In genomic region chr1:47578026-47578861, GRCh38 we compare ENCODE assay signal across 13 cellular contexts.
DNase-seq lines count a peak whose midpoint lies in the region; ATAC-seq, FAIRE-seq and TF ChIP-seq lines count a peak whose summit lies in the region.
"Had no signal": no experiment of that assay in that cellular context is flagged by ENCODE, and none has a peak within 500 bp of the region (broad histone marks: within the 10 kb centered on the region; RNA-seq: fewer than 3 reads in every experiment).

No MANE protein-coding gene starts in this region.

- no peak for TF ChIP-seq EP300 in H1 (IDR thresholded peaks at IDR 0.05; ENCODE audit: borderline replicate concordance in 1 of 2, low read depth in 2 of 2, low read length in 2 of 2)

- no peaks in the 10 kb centered on the region for H4K20me1 ChIP-seq in H1 (replicated peaks in 1 of 2; ENCODE audit: control insufficient read depth in 1 of 2, insufficient read depth in 2 of 2, low read length in 2 of 2)

- no peak overlapping the region for H3K14ac ChIP-seq in H1 (ENCODE audit: insufficient read length)
- H3K14ac ChIP-seq in mesenchymal stem cell (ENCODE audit: low read length in 2 of 2): no peak overlapping the region
- H3K14ac ChIP-seq in trophoblast cell (ENCODE audit: low read length): no peak overlapping the region

- no peak overlapping the region for H2BK5ac ChIP-seq in H1 (ENCODE audit: low read depth, low read length)
- H2BK5ac ChIP-seq in mesenchymal stem cell (ENCODE audit: low read depth, low read length, poor library complexity, severe bottlenecking): no peak overlapping the region
- H2BK5ac ChIP-seq in trophoblast cell (ENCODE audit: low read depth, low read length, poor library complexity): no peak overlapping the region

- 92% methylated on average over 22 of the region's 22 CpGs; no CpG with 5 or more reads in 1 of the 2 experiments for WGBS in H1 (ENCODE audit: extremely low coverage in 1 of 2, insufficient coverage in 1 of 2, insufficient read length in 1 of 2, insufficient replicate concordance in 2 of 2, low coverage in 1 of 2, low lambda C conversion rate in 2 of 2, missing lambda C conversion rate in 1 of 2), 2 experiments
- WGBS in mesenchymal stem cell: 10% methylated on average over 22 of the region's 22 CpGs
- 35 to 40% methylated on average over 21 to 22 of the region's 22 CpGs for WGBS in testis, 2 donors
- no CpG with 5 or more reads among the region's 22 CpGs for WGBS in trophoblast cell (ENCODE audit: extremely low coverage, insufficient coverage, insufficient read length)

- TF ChIP-seq POLR2A in H1 (IDR thresholded peaks at IDR 0.05; ENCODE audit: control extremely low read depth in 1 of 2, low read depth in 2 of 2, low read length in 2 of 2): no peak
- no peak for TF ChIP-seq POLR2A in testis (IDR thresholded peaks at IDR 0.05)
- no peak for TF ChIP-seq POLR2A in H54 (IDR thresholded peaks at IDR 0.05; ENCODE audit: low read depth, low read length)

- TF ChIP-seq CTCF in H1 (IDR thresholded peaks at IDR 0.05; ENCODE audit: control extremely low read depth in 1 of 3, insufficient read depth in 1 of 3, low read depth in 1 of 3, low read length in 3 of 3): no peak
- TF ChIP-seq CTCF in testis (IDR thresholded peaks at IDR 0.05): no peak

- H2BK120ac ChIP-seq in H1 (replicated peaks; ENCODE audit: low read depth, low read length) (no peak overlapping the region), mesenchymal stem cell (ENCODE audit: low read depth, low read length) (no peak overlapping the region), trophoblast cell (ENCODE audit: insufficient read depth, low read length, poor library complexity) (no peak overlapping the region)

- POLR2A ChIA-PET in H1 (lab: Charles Lee; ENCODE audit: partially characterized antibody): no interaction called here

- peak overlapping the region; percentile 71; the same call in 1 of the 2 replicates for H2BK12ac ChIP-seq in H1 (ENCODE audit: low read depth, low read length)
- H2BK12ac ChIP-seq in mesenchymal stem cell (ENCODE audit: low read length in 2 of 2): no peak overlapping the region
- H2BK12ac ChIP-seq in trophoblast cell (ENCODE audit: low read length): no peak overlapping the region

- no peaks in the 10 kb centered on the region for H3K36me3 Mint-ChIP-seq in activated T-cell treated with anti-CD3 and anti-CD28 coated beads, Interleukin-2, amount 50 U/mL, for 4 hours (ENCODE audit: insufficient read depth)

- H3K79me2 ChIP-seq in H1 (ENCODE audit: control insufficient read depth in 1 of 2, insufficient read depth in 2 of 2, low read length in 2 of 2) (no peaks in the 10 kb centered on the region), trophoblast cell (ENCODE audit: control insufficient read depth, insufficient read depth, low read length, poor library complexity) (no peaks in the 10 kb centered on the region)

- no peak overlapping the region for H2AK5ac ChIP-seq in H1 (ENCODE audit: low read depth, low read length)
- H2AK5ac ChIP-seq in mesenchymal stem cell (ENCODE audit: low read length, severe bottlenecking): no peak overlapping the region
- no peak overlapping the region for H2AK5ac ChIP-seq in trophoblast cell (ENCODE audit: low read length)

- H3K27ac ChIP-seq in H1 (ENCODE audit: low read depth, low read length): no peak overlapping the region
- H3K27ac ChIP-seq in mesenchymal stem cell (ENCODE audit: low read length, poor library complexity, severe bottlenecking): no peak overlapping the region
- H3K27ac ChIP-seq in testis: peak overlapping the region in 1 of 2 donors; percentile 15
- H3K27ac ChIP-seq in trophoblast cell (ENCODE audit: low read depth, low read length): no peak overlapping the region
- H3K27ac ChIP-seq: epithelial cell of prostate had no signal

- H4K8ac ChIP-seq in H1 (ENCODE audit: extremely low read depth, insufficient read depth, low read length): no peak overlapping the region; the same call in 1 of the 2 replicates
- no peak overlapping the region for H4K8ac ChIP-seq in mesenchymal stem cell (ENCODE audit: low read length)
- no peak overlapping the region for H4K8ac ChIP-seq in trophoblast cell (ENCODE audit: low read depth, low read length)

- H3K9me3 ChIP-seq in H1 (ENCODE audit: insufficient read depth in 2 of 2, low read depth in 1 of 2, low read length in 1 of 2) (no peaks in the 10 kb centered on the region), mesenchymal stem cell (ENCODE audit: control insufficient read depth, low read length) (no peaks in the 10 kb centered on the region), testis (no peaks in the 10 kb centered on the region), trophoblast cell (ENCODE audit: insufficient read depth, low read depth, low read length) (no peaks in the 10 kb centered on the region)

- no peak overlapping the region for H3K4me3 Mint-ChIP-seq in activated T-cell treated with anti-CD3 and anti-CD28 coated beads, Interleukin-2, amount 50 U/mL, for 4 hours

- H3K79me1 ChIP-seq in H1 (ENCODE audit: low read depth, low read length) (no peaks in the 10 kb centered on the region), mesenchymal stem cell (replicated peaks; ENCODE audit: low read length, poor library complexity, severe bottlenecking) (no peaks in the 10 kb centered on the region), trophoblast cell (ENCODE audit: low read length) (no peaks in the 10 kb centered on the region)

- H3K9ac ChIP-seq in H1 (replicated peaks in 1 of 4; ENCODE audit: extremely low read depth in 1 of 4, low read depth in 3 of 4, low read length in 3 of 4): no peak overlapping the region
- H3K9ac ChIP-seq in mesenchymal stem cell (ENCODE audit: low read length): no peak overlapping the region
- H3K9ac ChIP-seq in trophoblast cell (ENCODE audit: low read length): no peak overlapping the region

- H3K4me1 Mint-ChIP-seq in activated T-cell treated with anti-CD3 and anti-CD28 coated beads, Interleukin-2, amount 50 U/mL, for 4 hours (ENCODE audit: low read depth): no peaks in the 10 kb centered on the region

- CTCF ChIA-PET in H1 (lab: Charles Lee; ENCODE audit: partially characterized antibody): interaction anchor here (0.7 to 6.6 kb wide), 12 partner anchors 8 to 160 kb away, joined by 3 to 43 read pairs (median 4); no protein-coding TSS in a partner anchor

- H3K4me1 ChIP-seq in H1 (replicated peaks in 1 of 4; ENCODE audit: control insufficient read depth in 3 of 4, insufficient read depth in 4 of 4, low read length in 3 of 4) (peaks cover 4 to 17% (median 9%) of the 10 kb centered on the region in 4 experiments), mesenchymal stem cell (ENCODE audit: control insufficient read depth, insufficient read depth, low read depth, low read length) (peaks cover 2% of the 10 kb centered on the region), testis (peaks cover 15% of the 10 kb centered on the region), trophoblast cell (ENCODE audit: control insufficient read depth in 1 of 2, insufficient read depth in 2 of 2, low read length in 2 of 2) (peaks cover 5 to 12% of the 10 kb centered on the region in 2 experiments)

- no peaks in the 10 kb centered on the region for H3K36me3 ChIP-seq in H1 (ENCODE audit: control insufficient read depth in 2 of 4, insufficient read depth in 4 of 4, low read length in 3 of 4)
- no peaks in the 10 kb centered on the region for H3K36me3 ChIP-seq in mesenchymal stem cell (ENCODE audit: control insufficient read depth in 1 of 2, insufficient read depth in 2 of 2, low read depth in 1 of 2, low read length in 2 of 2)
- H3K36me3 ChIP-seq in testis (ENCODE audit: low read depth, missing control alignments): no peaks in the 10 kb centered on the region
- H3K36me3 ChIP-seq in trophoblast cell (ENCODE audit: control insufficient read depth in 1 of 2, insufficient read depth in 2 of 2, low read length in 2 of 2): no peaks in the 10 kb centered on the region

- H2BK20ac ChIP-seq in H1 (ENCODE audit: low read length): no peak overlapping the region

- no peak overlapping the region for H4K12ac ChIP-seq in trophoblast cell (ENCODE audit: low read depth, low read length)

- no peaks in the 10 kb centered on the region for H3K27me3 ChIP-seq in H1 (replicated peaks in 1 of 4; ENCODE audit: control insufficient read depth in 3 of 4, extremely low read depth in 1 of 4, insufficient read depth in 3 of 4, low read length in 3 of 4)
- H3K27me3 ChIP-seq in mesenchymal stem cell (ENCODE audit: control insufficient read depth in 1 of 2, insufficient read depth in 1 of 2, low read length in 2 of 2): peaks cover 49 to 65% of the 10 kb centered on the region in 2 experiments
- no peaks in the 10 kb centered on the region for H3K27me3 ChIP-seq in testis
- H3K27me3 ChIP-seq in trophoblast cell (ENCODE audit: insufficient read depth, low read length): no peaks in the 10 kb centered on the region

- peaks cover 2% of the 10 kb centered on the region; the same call in 1 of the 2 replicates for H3K23me2 ChIP-seq in H1 (ENCODE audit: low read depth, low read length)

- H3K4ac ChIP-seq in H1 (replicated peaks; ENCODE audit: insufficient read length, low read depth, low read length) (no peak overlapping the region), mesenchymal stem cell (ENCODE audit: low read depth in 1 of 2, low read length in 2 of 2) (no peak overlapping the region), trophoblast cell (ENCODE audit: low read depth, low read length) (no peak overlapping the region)

- H3K23ac ChIP-seq in H1 (ENCODE audit: insufficient read length) (no peak overlapping the region), mesenchymal stem cell (ENCODE audit: low read length in 2 of 2) (no peak overlapping the region), trophoblast cell (ENCODE audit: low read length) (no peak overlapping the region)

- H3K56ac ChIP-seq in H1 (replicated peaks; ENCODE audit: insufficient read length, low read depth, low read length): no peak overlapping the region

- 0 out of 2 replicates have a peak overlapping the region, but pooled peaks have one; percentile 65 for H2AFZ ChIP-seq in H1 (ENCODE audit: low read length)
- H2AFZ ChIP-seq in mesenchymal stem cell (ENCODE audit: low read depth, low read length): no peak overlapping the region
- no peak overlapping the region for H2AFZ ChIP-seq in trophoblast cell (ENCODE audit: insufficient read depth, low read length, poor library complexity)

- no peaks in the 10 kb centered on the region for H3K9me3 Mint-ChIP-seq in activated T-cell treated with anti-CD3 and anti-CD28 coated beads, Interleukin-2, amount 50 U/mL, for 4 hours

- peaks cover 27% of the 10 kb centered on the region for H3K27me3 Mint-ChIP-seq in activated T-cell treated with anti-CD3 and anti-CD28 coated beads, Interleukin-2, amount 50 U/mL, for 4 hours (ENCODE audit: low read depth)

- no peak overlapping the region for H4K5ac ChIP-seq in H1 (ENCODE audit: insufficient read length, low read depth, low read length)

- H3K4me3 ChIP-seq in H1 (ENCODE audit: extremely low read depth in 1 of 4, insufficient read depth in 2 of 4, low read depth in 3 of 4, low read length in 4 of 4) (no peak overlapping the region), mesenchymal stem cell (ENCODE audit: insufficient read depth in 1 of 2, low read depth in 1 of 2, low read length in 2 of 2) (no peak overlapping the region), testis (no peak overlapping the region), trophoblast cell (ENCODE audit: low read depth, low read length) (no peak overlapping the region)

- no peak overlapping the region for H4K91ac ChIP-seq in H1 (replicated peaks; ENCODE audit: insufficient read length, low read length)
- no peak overlapping the region for H4K91ac ChIP-seq in mesenchymal stem cell (ENCODE audit: low read length)
- H4K91ac ChIP-seq in trophoblast cell (ENCODE audit: low read depth, low read length): no peak overlapping the region

- H3K18ac ChIP-seq in H1 (ENCODE audit: extremely low read depth, low read length) (0 out of 2 replicates have a peak overlapping the region, but pooled peaks have one; percentile 2), mesenchymal stem cell (ENCODE audit: low read depth in 1 of 2, low read length in 2 of 2) (peak overlapping the region in 1 of 2 experiments; percentile 10), trophoblast cell (ENCODE audit: low read length) (no peak overlapping the region)

- H3K4me2 ChIP-seq in H1 (ENCODE audit: insufficient read depth in 1 of 2, low read depth in 2 of 2, low read length in 2 of 2) (no peak overlapping the region), mesenchymal stem cell (ENCODE audit: low read length, poor library complexity, severe bottlenecking) (no peak overlapping the region), trophoblast cell (ENCODE audit: low read length) (no peak overlapping the region)

- TF ChIP-seq RAD21 in H1 (IDR thresholded peaks at IDR 0.05 in 1 of 2, conservative IDR thresholded peaks at IDR 0.05 in 1 of 2; ENCODE audit: low read depth in 2 of 2, low read length in 2 of 2): no peak

- FAIRE-seq in H1 (lab: Jason Lieb, UNC) (no peak), H54 (lab: Jason Lieb, UNC) (no peak)
- FAIRE-seq: D721Med, keratinocyte had no signal

- no peak for ATAC-seq in activated T-cell treated with anti-CD3 and anti-CD28 coated beads, Interleukin-2, amount 50 U/mL, for 4 hours

- DNase-seq in M059J (ENCODE audit: low read depth) (peak; percentile 14), H1 (ENCODE audit: low read depth in 1 of 2, low spot score in 2 of 2) (no peak), mesenchymal stem cell (peak; percentile 15), testis (peak; percentile 75), NCI-H748 treated with DMSO at 0.1 percent for 48 hours (lab: John Stamatoyannopoulos, UW) (no peak), trophoblast cell (no peak), H54 (ENCODE audit: insufficient read length, low spot score) (no peak)
- no peak for DNase-seq in activated T-cell treated with anti-CD3 and anti-CD28 coated beads, Interleukin-2, amount 50 U/mL, for 4 hours
- DNase-seq: Karpas-422, NCI-H446 had no signal

- H2BK15ac ChIP-seq in H1 (ENCODE audit: low read length): no peak overlapping the region
- H2BK15ac ChIP-seq in mesenchymal stem cell (ENCODE audit: low read depth, poor library complexity, severe bottlenecking): no peak overlapping the region

- intact Hi-C loops in testis (cut with DNase I; ENCODE audit: low total_unique reads): no loop called here

Comparison
In these comparisons a context has a peak if more than half of its experiments do, and no peak if none do; other contexts are left out.
1. DNase-seq: peak in M059J (single experiment), mesenchymal stem cell (single experiment) and testis (single experiment); none in H1 (0 of 2), NCI-H748 treated with DMSO at 0.1 percent for 48 hours (single experiment), activated T-cell treated with anti-CD3 and anti-CD28 coated beads, Interleukin-2, amount 50 U/mL, for 4 hours (single experiment), trophoblast cell (0 of 2) and H54 (single experiment).